35 cellular contexts compared by ENCODE assay signal in the genomic region with DNA sequence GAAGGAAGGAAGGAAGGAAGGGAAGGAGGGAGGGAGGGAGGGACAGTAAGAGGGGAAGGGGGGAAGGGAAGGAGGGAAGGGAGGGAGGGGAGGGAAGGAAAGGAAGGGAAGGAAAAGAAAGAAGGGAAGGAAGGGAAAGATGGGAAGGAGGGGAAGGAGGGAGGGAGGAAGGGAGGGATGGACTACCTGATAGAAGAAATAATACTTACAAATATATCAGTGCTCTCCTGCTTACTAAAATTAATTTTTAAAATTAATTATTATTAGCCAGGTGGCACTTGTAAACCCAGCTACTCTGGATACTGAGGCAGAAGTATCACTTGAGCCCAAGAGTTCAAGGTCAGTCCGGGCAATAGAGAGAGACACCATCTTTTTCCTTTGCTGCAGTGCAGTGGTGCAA. TPM values are rescaled to one million over a fixed set of nuclear protein-coding genes. Genes with fewer than 3 reads are reported as not detected.
DNase-seq lines count a peak whose midpoint lies in the region; ATAC-seq, FAIRE-seq and TF ChIP-seq lines count a peak whose summit lies in the region.
"Had no signal": no experiment of that assay in that cellular context is flagged by ENCODE, and none has a peak within 500 bp of the region (broad histone marks: within the 10 kb centered on the region; RNA-seq: fewer than 3 reads in every experiment).

No MANE protein-coding gene starts in this region.

- in situ Hi-C loops in HepG2 (cut with HindIII; ENCODE audit: extremely low pct_ligation_motif_present, low pct_unique_long_range_greater_than_20kb) (no loop called here), K562 (cut with MboI) (no loop called here)

- BruUV-seq in HepG2 (replicated peaks; lab: Mats Ljungman, UMichigan): no TSS peak
- BruUV-seq in K562 (replicated peaks; lab: Mats Ljungman, UMichigan): no TSS peak

- WGBS in HepG2 (ENCODE audit: low lambda C conversion rate): 73% methylated on average over 1 of the region's 1 CpG
- WGBS in right lobe of liver (ENCODE audit: insufficient coverage, low coverage, low lambda C conversion rate, missing lambda C conversion rate): 75% methylated on average over 1 of the region's 1 CpG
- WGBS in K562 (ENCODE audit: insufficient coverage, low coverage, missing lambda C conversion rate): 86% methylated on average over 1 of the region's 1 CpG

- POLR2A ChIA-PET in HepG2 (lab: Yijun Ruan, JAX): no interaction called here
- POLR2A ChIA-PET in K562 (lab: Yijun Ruan, JAX): interaction anchor here (0.6 to 1.4 kb wide), 4 partner anchors 11 to 725 kb away, joined by 3 to 5 read pairs (median 4); no protein-coding TSS in a partner anchor

- H3K4me3 ChIP-seq in HepG2 (replicated peaks in 1 of 3; ENCODE audit: insufficient read depth in 1 of 3, low read depth in 2 of 3, low read length in 3 of 3) (no peak overlapping the region), right lobe of liver (no peak overlapping the region), K562 (no peak overlapping the region)
- H3K4me3 ChIP-seq: A549; BLaER1; BLaER1 treated with 17β-estradiol and CSF1 and Interleukin-3, amounts not matched to agents 10 nM and 100 nM had no signal

- no peaks in the 10 kb centered on the region for H3K4me1 ChIP-seq in HepG2 (ENCODE audit: insufficient read depth, low read length)
- H3K4me1 ChIP-seq in right lobe of liver: no peaks in the 10 kb centered on the region
- no peaks in the 10 kb centered on the region for H3K4me1 ChIP-seq in K562 (replicated peaks in 1 of 2; ENCODE audit: control insufficient read depth in 2 of 2, insufficient read depth in 2 of 2, low read length in 2 of 2)
- H3K4me1 ChIP-seq: A549, BE2C, BLaER1, Caco-2 had no signal

- FAIRE-seq in HepG2 (lab: Jason Lieb, UNC) (no peak), K562 (lab: Jason Lieb, UNC) (no peak)
- FAIRE-seq: A204.1, A549, D721Med had no signal

- no peaks in the 10 kb centered on the region for H3K4me1 Mint-ChIP-seq in stimulated activated effector memory CD8-positive, alpha-beta T cell treated with anti-CD3 and anti-CD28 coated beads, Interleukin-12 subunit alpha, Interleukin-12 subunit beta, amount 100 ng/mL, for 72 hours
- H3K4me1 Mint-ChIP-seq: B cell; CD14-positive monocyte; CD8-positive, alpha-beta memory T cell had no signal

- no peak for ATAC-seq in HepG2
- no peak for ATAC-seq in right lobe of liver
- ATAC-seq in K562: no peak
- no peak for ATAC-seq in stimulated activated effector memory CD8-positive, alpha-beta T cell treated with anti-CD3 and anti-CD28 coated beads, Interleukin-12 subunit alpha, Interleukin-12 subunit beta, amount 100 ng/mL, for 72 hours
- no peak for ATAC-seq in left cardiac atrium
- ATAC-seq: A549; CD8-positive, alpha-beta T cell had no signal

- H3K9me1 ChIP-seq in K562 (ENCODE audit: control insufficient read depth, insufficient read depth, low read length): no peaks in the 10 kb centered on the region

- no peaks in the 10 kb centered on the region for H4K20me1 ChIP-seq in HepG2 (ENCODE audit: insufficient read depth, low read length)
- no peaks in the 10 kb centered on the region for H4K20me1 ChIP-seq in K562 (replicated peaks; ENCODE audit: control insufficient read depth, insufficient read depth, low read length)
- H4K20me1 ChIP-seq: BLaER1; BLaER1 treated with 17β-estradiol and CSF1 and Interleukin-3, amounts not matched to agents 10 nM and 100 nM had no signal

- H3K27ac ChIP-seq in HepG2 (ENCODE audit: extremely low read length, insufficient read depth, low read length) (no peak overlapping the region), right lobe of liver (no peak overlapping the region), K562 (ENCODE audit: extremely low read depth, low read depth, low read length) (no peak overlapping the region)
- H3K27ac ChIP-seq: 22Rv1; A549; BLaER1; BLaER1 treated with 17β-estradiol and CSF1 and Interleukin-3, amounts not matched to agents 10 nM and 100 nM; C4-2B had no signal

- TF ChIP-seq EP300 in HepG2 (IDR thresholded peaks at IDR 0.05; ENCODE audit: low read depth in 2 of 2, low read length in 2 of 2) (no peak), HepG2 (CRISPR knock-in tag; IDR thresholded peaks at IDR 0.05; ENCODE audit: borderline replicate concordance) (no peak), K562 (IDR thresholded peaks at IDR 0.05; ENCODE audit: low read length) (no peak)

- DNase-seq in HepG2 (ENCODE audit: low spot score) (no peak), right lobe of liver (no peak), K562 (ENCODE audit: extremely low read depth in 1 of 4, low spot score in 3 of 4) (no peak), left cardiac atrium (no peak)
- DNase-seq in stimulated activated effector memory CD8-positive, alpha-beta T cell treated with anti-CD3 and anti-CD28 coated beads, Interleukin-12 subunit alpha, Interleukin-12 subunit beta, amount 100 ng/mL, for 72 hours (ENCODE audit: low spot score in 2 of 2): no peak
- DNase-seq in activated CD4-positive, CD25-positive, alpha-beta regulatory T cell treated with anti-CD3 and anti-CD28 coated beads, Interleukin-2, amount 50 U/mL, for 72 hours: no peak
- DNase-seq: 8988T; ACHN; AML-193; BE2C; C1 segment of cervical spinal cord; Caco-2; Calu3; CD4-positive, alpha-beta memory T cell; CD4-positive, alpha-beta T cell; CD4-positive, CD25-positive, alpha-beta regulatory T cell; CD8-positive, alpha-beta memory T cell; CD8-positive, alpha-beta T cell; COR-L47; DMS 273 treated with DMSO at 0.1 percent for 48 hours; DMS153; DMS53; DMS79; DMS79 treated with DMSO at 0.1 percent for 48 hours; DND-41; EL had no signal

- TF ChIP-seq POLR2A in HepG2 (IDR thresholded peaks at IDR 0.05; ENCODE audit: insufficient read depth in 1 of 2, low read depth in 2 of 2, low read length in 2 of 2): no peak
- TF ChIP-seq POLR2A in right lobe of liver (IDR thresholded peaks at IDR 0.05): no peak
- TF ChIP-seq POLR2A in K562 (conservative IDR thresholded peaks at IDR 0.05): no peak

- H3K79me2 ChIP-seq in HepG2 (ENCODE audit: insufficient read depth, low read length): no peaks in the 10 kb centered on the region
- H3K79me2 ChIP-seq in K562 (ENCODE audit: control insufficient read depth, insufficient read depth, low read length): no peaks in the 10 kb centered on the region

- intact Hi-C loops in HepG2 (cut with micrococcal nuclease; ENCODE audit: unreplicated experiment): no loop called here
- intact Hi-C loops in right lobe of liver (cut with DNase I): no loop called here
- intact Hi-C loops in K562 (cut with micrococcal nuclease): no loop called here
- intact Hi-C loops in left cardiac atrium (cut with DNase I): no loop called here

- no peak for TF ChIP-seq CTCF in HepG2 (CRISPR knock-in tag; IDR thresholded peaks at IDR 0.05)
- no peak for TF ChIP-seq CTCF in right lobe of liver (IDR thresholded peaks at IDR 0.05)
- no peak for TF ChIP-seq CTCF in K562 (IDR thresholded peaks at IDR 0.05 in 2 of 3, conservative IDR thresholded peaks at IDR 0.05 in 1 of 3; ENCODE audit: insufficient read depth in 2 of 3, low read depth in 1 of 3, low read length in 3 of 3)

- CTCF ChIA-PET in HepG2 (lab: Yijun Ruan, JAX; ENCODE audit: low intra/inter-chr PET ratio, low total read pairs) (no interaction called here), K562 (lab: Yijun Ruan, JAX; ENCODE audit: low intra/inter-chr PET ratio) (no interaction called here)

- TF ChIP-seq RAD21 in HepG2 (CRISPR knock-in tag; IDR thresholded peaks at IDR 0.05) (no peak), K562 (CRISPR knock-in tag; conservative IDR thresholded peaks at IDR 0.05 in 1 of 2, IDR thresholded peaks at IDR 0.05 in 1 of 2) (no peak)

- H3K9ac ChIP-seq in HepG2 (ENCODE audit: insufficient read depth, low read depth, low read length): no peak overlapping the region
- no peak overlapping the region for H3K9ac ChIP-seq in K562 (ENCODE audit: insufficient read depth in 1 of 2, low read depth in 2 of 2, low read length in 2 of 2)
- H3K9ac ChIP-seq: BLaER1; BLaER1 treated with 17β-estradiol and CSF1 and Interleukin-3, amounts not matched to agents 10 nM and 100 nM had no signal

- H3K4me2 ChIP-seq in HepG2 (ENCODE audit: low read depth, low read length) (no peak overlapping the region), K562 (ENCODE audit: insufficient read depth, low read length) (no peak overlapping the region)
- H3K4me2 ChIP-seq: A549; BLaER1; BLaER1 treated with 17β-estradiol and CSF1 and Interleukin-3, amounts not matched to agents 10 nM and 100 nM had no signal

- H3K9me3 Mint-ChIP-seq in stimulated activated effector memory CD8-positive, alpha-beta T cell treated with anti-CD3 and anti-CD28 coated beads, Interleukin-12 subunit alpha, Interleukin-12 subunit beta, amount 100 ng/mL, for 72 hours: no peaks in the 10 kb centered on the region
- H3K9me3 Mint-ChIP-seq: CD14-positive monocyte; CD4-positive, alpha-beta memory T cell; CD4-positive, alpha-beta T cell; CD4-positive, CD25-positive, alpha-beta regulatory T cell; CD8-positive, alpha-beta memory T cell; CD8-positive, alpha-beta T cell had no signal

- peak overlapping the region; percentile 2 for H3K27ac Mint-ChIP-seq in stimulated activated effector memory CD8-positive, alpha-beta T cell treated with anti-CD3 and anti-CD28 coated beads, Interleukin-12 subunit alpha, Interleukin-12 subunit beta, amount 100 ng/mL, for 72 hours
- H3K27ac Mint-ChIP-seq: B cell; CD8-positive, alpha-beta memory T cell; CD8-positive, alpha-beta T cell had no signal

- H2AFZ ChIP-seq in HepG2 (ENCODE audit: low read length) (no peak overlapping the region), K562 (ENCODE audit: low read depth, low read length) (no peak overlapping the region)

- no peaks in the 10 kb centered on the region for H3K27me3 ChIP-seq in HepG2 (ENCODE audit: control insufficient read depth in 1 of 2, insufficient read depth in 2 of 2, low read length in 2 of 2)
- no peaks in the 10 kb centered on the region for H3K27me3 ChIP-seq in right lobe of liver
- no peaks in the 10 kb centered on the region for H3K27me3 ChIP-seq in K562 (ENCODE audit: control insufficient read depth in 2 of 2, insufficient read depth in 2 of 2, low read length in 2 of 2)
- H3K27me3 ChIP-seq: BE2C; BLaER1; BLaER1 treated with 17β-estradiol and CSF1 and Interleukin-3, amounts not matched to agents 10 nM and 100 nM had no signal

- H3K9me3 ChIP-seq in HepG2 (ENCODE audit: low read length): no peaks in the 10 kb centered on the region
- H3K9me3 ChIP-seq in right lobe of liver: no peaks in the 10 kb centered on the region
- H3K9me3 ChIP-seq in K562 (replicated peaks; ENCODE audit: control insufficient read depth, insufficient read depth, low read depth, low read length): no peaks in the 10 kb centered on the region
- H3K9me3 ChIP-seq: A549; BE2C; BLaER1; BLaER1 treated with 17β-estradiol and CSF1 and Interleukin-3, amounts not matched to agents 10 nM and 100 nM; Caco-2 had no signal

- H3K36me3 Mint-ChIP-seq in stimulated activated effector memory CD8-positive, alpha-beta T cell treated with anti-CD3 and anti-CD28 coated beads, Interleukin-12 subunit alpha, Interleukin-12 subunit beta, amount 100 ng/mL, for 72 hours: peaks cover 87% of the 10 kb centered on the region

- H3K36me3 ChIP-seq in HepG2 (replicated peaks in 1 of 2; ENCODE audit: control insufficient read depth in 1 of 2, insufficient read depth in 2 of 2, low read length in 2 of 2): peaks cover 10 to 52% of the 10 kb centered on the region in 2 experiments
- H3K36me3 ChIP-seq in right lobe of liver: peaks cover 0 to 61% (median 2%) of the 10 kb centered on the region in 4 donors
- H3K36me3 ChIP-seq in K562 (ENCODE audit: control insufficient read depth, insufficient read depth, low read length): peaks cover 69% of the 10 kb centered on the region

- no peak overlapping the region for H3K4me3 Mint-ChIP-seq in stimulated activated effector memory CD8-positive, alpha-beta T cell treated with anti-CD3 and anti-CD28 coated beads, Interleukin-12 subunit alpha, Interleukin-12 subunit beta, amount 100 ng/mL, for 72 hours
- H3K4me3 Mint-ChIP-seq: B cell; CD14-positive monocyte; CD4-positive, alpha-beta memory T cell; CD4-positive, alpha-beta T cell; CD4-positive, CD25-positive, alpha-beta regulatory T cell; CD8-positive, alpha-beta memory T cell; CD8-positive, alpha-beta T cell had no signal

RNA-seq across cellular contexts. Expression of gene ZC3HC1, which starts 18.5 kb away (rescaled TPM):
- 33.6 and 38.7 TPM in 2 replicates for total RNA-seq in HepG2 (2016; rRNA removed; fragmentation: Illumina TruSeq; extraction: Trizol)
- 10.4 and 11.8 TPM in 2 replicates for total RNA-seq in HepG2 (2016; cell fraction: cytosol; rRNA removed; fragmentation: Illumina TruSeq; extraction: Trizol; ENCODE audit: low read depth)
- total RNA-seq in HepG2 (2016; cell fraction: insoluble cytoplasmic fraction; rRNA removed; fragmentation: Illumina TruSeq; extraction: Trizol): 29.9 and 43.3 TPM in 2 replicates
- 15.9 and 16.7 TPM in 2 replicates for total RNA-seq in HepG2 (2016; cell fraction: membrane; rRNA removed; fragmentation: Illumina TruSeq; extraction: Trizol)
- 16.3 and 20.0 TPM in 2 replicates for total RNA-seq in HepG2 (2016; cell fraction: nucleus; rRNA removed; fragmentation: Illumina TruSeq; extraction: Trizol)
- polyA plus RNA-seq in HepG2 (2011; rRNA removed): 25.9 and 28.5 TPM in 2 replicates
- 26.0 and 26.9 TPM in 2 replicates for polyA plus RNA-seq in HepG2 (2011; cell fraction: cytosol; rRNA removed)
- polyA plus RNA-seq in HepG2 (2011; cell fraction: nucleus; rRNA removed): 23.5 and 24.5 TPM in 2 replicates
- polyA plus RNA-seq in HepG2 (2012): 15.1 and 16.1 TPM in 2 replicates
- polyA plus RNA-seq in HepG2 (2016; cell fraction: cytosol; fragmentation: Illumina TruSeq; extraction: Trizol; ENCODE audit: low read depth): 4.0 and 4.2 TPM in 2 replicates
- 35.0 and 37.0 TPM in 2 replicates for polyA plus RNA-seq in HepG2 (2016; cell fraction: insoluble cytoplasmic fraction; fragmentation: Illumina TruSeq; extraction: Trizol; ENCODE audit: low read depth)
- 7.7 and 9.6 TPM in 2 replicates for polyA plus RNA-seq in HepG2 (2016; cell fraction: membrane; fragmentation: Illumina TruSeq; extraction: Trizol; ENCODE audit: low read depth)
- 26.9 and 31.5 TPM in 2 replicates for polyA plus RNA-seq in HepG2 (2016; cell fraction: nucleus; fragmentation: Illumina TruSeq; extraction: Trizol; ENCODE audit: insufficient read depth, low read depth)
- polyA minus RNA-seq in HepG2 (2011; rRNA and poly(A)+ RNA removed; ENCODE audit: low replicate concordance): 34.2 and 46.8 TPM in 2 replicates
- 12.8 and 16.2 TPM in 2 replicates for polyA minus RNA-seq in HepG2 (2011; cell fraction: cytosol; rRNA and poly(A)+ RNA removed)
- polyA minus RNA-seq in HepG2 (2011; cell fraction: nucleus; rRNA and poly(A)+ RNA removed): 18.2 TPM in 2 replicates
- 10 to 100 TPM in 4 of 6 experiments, 1 to 10 TPM in 2; 8.0 to 12.1 (median 11.0) TPM for total RNA-seq in right lobe of liver
- total RNA-seq in K562 (2011; cell fraction: chromatin; rRNA removed; ENCODE audit: low replicate concordance): 44.6 and 55.2 TPM in 2 replicates
- 27.8 and 39.1 TPM in 2 replicates for total RNA-seq in K562 (2011; cell fraction: nucleolus; rRNA removed)
- 35.3 and 48.6 TPM in 2 replicates for total RNA-seq in K562 (2011; cell fraction: nucleoplasm; rRNA removed)
- total RNA-seq in K562 (2014; rRNA removed): 39.9 and 58.3 TPM in 2 replicates
- 57.9 and 58.7 TPM in 2 replicates for total RNA-seq in K562 (2014; rRNA removed; fragmentation: Illumina TruSeq; extraction: Trizol)
- total RNA-seq in K562 (2015; rRNA removed; fragmentation: Illumina TruSeq; extraction: Trizol): 60.8 and 61.1 TPM in 2 replicates
- 61.3 and 61.5 TPM in 2 replicates for total RNA-seq in K562 (2021)
- polyA plus RNA-seq in K562 (2011; rRNA removed): 86.1 and 93.1 TPM in 2 replicates
- 92.1 and 106 TPM in 2 replicates for polyA plus RNA-seq in K562 (2011; cell fraction: cytosol; rRNA removed)
- 50.5 and 58.1 TPM in 2 replicates for polyA plus RNA-seq in K562 (2011; cell fraction: nucleus; rRNA removed)
- polyA plus RNA-seq in K562 (2012): 44.2 and 51.4 TPM in 2 replicates
- polyA plus RNA-seq in K562 (2014; fragmentation: Illumina TruSeq; extraction: Trizol): 79.1 and 88.3 TPM in 2 replicates
- polyA plus RNA-seq in K562 (2014; fragmentation: Nextera tagmentation; extraction: Ambion mirVana): 100 to 1,000 TPM; 182 to 184 TPM
- 41.4 and 53.6 TPM in 2 replicates for polyA plus RNA-seq in K562 (2014; rRNA removed)
- polyA minus RNA-seq in K562 (2011; rRNA and poly(A)+ RNA removed): 51.1 and 58.2 TPM in 2 replicates
- 31.9 and 37.4 TPM in 2 replicates for polyA minus RNA-seq in K562 (2011; cell fraction: cytosol; rRNA and poly(A)+ RNA removed)
- 19.8 and 43.2 TPM in 2 replicates for polyA minus RNA-seq in K562 (2011; cell fraction: nucleus; rRNA and poly(A)+ RNA removed)
- 10 to 100 TPM; 16.0 to 16.2 TPM for total RNA-seq in left cardiac atrium

RNA-seq across cellular contexts. Expression of gene KLHDC10, which starts 37.6 kb away (rescaled TPM):
- total RNA-seq in HepG2 (2016; rRNA removed; fragmentation: Illumina TruSeq; extraction: Trizol) (21.6 and 33.4 TPM in 2 replicates), right lobe of liver (10 to 100 TPM; 12.7 to 35.4 (median 21.7) TPM), K562 (2014; rRNA removed) (23.7 and 25.6 TPM in 2 replicates), K562 (2014; rRNA removed; fragmentation: Illumina TruSeq; extraction: Trizol) (31.4 and 33.3 TPM in 2 replicates), K562 (2015; rRNA removed; fragmentation: Illumina TruSeq; extraction: Trizol) (32.3 and 39.3 TPM in 2 replicates), K562 (2021) (38.7 and 41.7 TPM in 2 replicates), left cardiac atrium (10 to 100 TPM; 23.8 to 28.5 TPM)
- 16.9 and 25.1 TPM in 2 replicates for total RNA-seq in HepG2 (2016; cell fraction: cytosol; rRNA removed; fragmentation: Illumina TruSeq; extraction: Trizol; ENCODE audit: low read depth)
- total RNA-seq in HepG2 (2016; cell fraction: insoluble cytoplasmic fraction; rRNA removed; fragmentation: Illumina TruSeq; extraction: Trizol): 19.5 and 30.3 TPM in 2 replicates
- total RNA-seq in HepG2 (2016; cell fraction: membrane; rRNA removed; fragmentation: Illumina TruSeq; extraction: Trizol): 13.0 and 15.5 TPM in 2 replicates
- 14.0 and 16.8 TPM in 2 replicates for total RNA-seq in HepG2 (2016; cell fraction: nucleus; rRNA removed; fragmentation: Illumina TruSeq; extraction: Trizol)
- polyA plus RNA-seq in HepG2 (2011; rRNA removed) (11.4 and 11.9 TPM in 2 replicates), K562 (2011; rRNA removed) (80.5 and 117 TPM in 2 replicates), K562 (2014; fragmentation: Illumina TruSeq; extraction: Trizol) (27.8 and 32.0 TPM in 2 replicates), K562 (2014; fragmentation: Nextera tagmentation; extraction: Ambion mirVana) (10 to 100 TPM in 1 of 2 experiments, 1 to 10 TPM in 1; 9.8 to 11.3 TPM), K562 (2014; rRNA removed) (24.2 and 25.4 TPM in 2 replicates)
- 7.1 and 10.1 TPM in 2 replicates for polyA plus RNA-seq in HepG2 (2011; cell fraction: cytosol; rRNA removed)
- polyA plus RNA-seq in HepG2 (2011; cell fraction: nucleus; rRNA removed): 8.3 and 10.0 TPM in 2 replicates
- 11.3 and 12.7 TPM in 2 replicates for polyA plus RNA-seq in HepG2 (2012)
- 1.8 and 2.1 TPM in 2 replicates for polyA plus RNA-seq in HepG2 (2016; cell fraction: cytosol; fragmentation: Illumina TruSeq; extraction: Trizol; ENCODE audit: low read depth)
- polyA plus RNA-seq in HepG2 (2016; cell fraction: insoluble cytoplasmic fraction; fragmentation: Illumina TruSeq; extraction: Trizol; ENCODE audit: low read depth): 18.3 and 18.7 TPM in 2 replicates
- polyA plus RNA-seq in HepG2 (2016; cell fraction: membrane; fragmentation: Illumina TruSeq; extraction: Trizol; ENCODE audit: low read depth): 2.8 and 3.6 TPM in 2 replicates
- 17.6 and 19.4 TPM in 2 replicates for polyA plus RNA-seq in HepG2 (2016; cell fraction: nucleus; fragmentation: Illumina TruSeq; extraction: Trizol; ENCODE audit: insufficient read depth, low read depth)
- 16.6 and 24.5 TPM in 2 replicates for polyA minus RNA-seq in HepG2 (2011; rRNA and poly(A)+ RNA removed; ENCODE audit: low replicate concordance)
- polyA minus RNA-seq in HepG2 (2011; cell fraction: cytosol; rRNA and poly(A)+ RNA removed): 18.1 and 20.4 TPM in 2 replicates
- polyA minus RNA-seq in HepG2 (2011; cell fraction: nucleus; rRNA and poly(A)+ RNA removed): 11.3 TPM in 2 replicates
- 81.9 and 159 TPM in 2 replicates for total RNA-seq in K562 (2011; cell fraction: chromatin; rRNA removed; ENCODE audit: low replicate concordance)
- total RNA-seq in K562 (2011; cell fraction: nucleolus; rRNA removed): 31.5 and 52.2 TPM in 2 replicates
- total RNA-seq in K562 (2011; cell fraction: nucleoplasm; rRNA removed): 65.8 and 115 TPM in 2 replicates
- polyA plus RNA-seq in K562 (2011; cell fraction: cytosol; rRNA removed): 34.1 and 98.5 TPM in 2 replicates
- polyA plus RNA-seq in K562 (2011; cell fraction: nucleus; rRNA removed): 64.5 and 148 TPM in 2 replicates
- 25.6 and 27.9 TPM in 2 replicates for polyA plus RNA-seq in K562 (2012)
- 161 and 267 TPM in 2 replicates for polyA minus RNA-seq in K562 (2011; rRNA and poly(A)+ RNA removed)
- polyA minus RNA-seq in K562 (2011; cell fraction: cytosol; rRNA and poly(A)+ RNA removed): 47.6 and 59.6 TPM in 2 replicates
- polyA minus RNA-seq in K562 (2011; cell fraction: nucleus; rRNA and poly(A)+ RNA removed): 16.6 and 47.5 TPM in 2 replicates

Comparison
In these comparisons a context has a peak if more than half of its experiments do, and no peak if none do; other contexts are left out.
1. Of the 241 proteins assayed by ChIP-seq in both HepG2 and K562: peak only in HepG2: none; only in K562: none; in both: HNRNPK and PCBP2; in neither: 239.